ENCODE assay signal across 8 cellular contexts in the genomic region with DNA sequence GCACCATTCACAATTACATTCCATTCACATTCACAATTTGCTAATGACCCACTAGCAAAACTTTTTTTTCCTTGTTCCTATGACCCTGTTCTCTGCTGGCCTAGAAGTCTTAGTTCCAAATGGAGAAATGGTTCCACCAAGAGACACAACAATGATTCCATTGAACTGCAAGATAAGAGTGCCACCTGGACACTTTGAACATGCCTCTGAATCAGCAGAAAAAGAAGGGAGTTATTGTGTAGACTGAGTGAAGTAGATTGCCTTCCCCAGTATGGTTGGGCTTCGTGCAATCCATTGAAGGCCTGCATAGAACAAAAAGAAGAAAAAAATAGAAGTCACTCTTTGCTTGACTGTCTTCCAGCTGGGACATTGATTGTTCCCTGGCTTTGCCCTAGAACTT.
"Had no signal": no experiment of that assay in that cellular context is flagged by ENCODE, and none has a peak within 500 bp of the region (broad histone marks: within the 10 kb centered on the region; RNA-seq: fewer than 3 reads in every experiment).

No MANE protein-coding gene starts in this region.

- ATAC-seq: GM12878 had no signal

- DNase-seq: GDM1, GF-D8 had no signal

- FAIRE-seq: G401.6, GM12878, GM12891, GM12892, GM18507, GM19239 had no signal

- H3K4me3 ChIP-seq: GM12878 had no signal
